Comparison of ENCODE assay signal across 13 cellular contexts in genomic region chr5:91136271-91136670, GRCh38.
A peak's percentile ranks its signal among the peaks of the same experiment; 100 is the strongest.
DNase-seq lines count a peak whose midpoint lies in the region; ATAC-seq and TF ChIP-seq lines count a peak whose summit lies in the region.
"Had no signal": no experiment of that assay in that cellular context is flagged by ENCODE, and none has a peak within 500 bp of the region (broad histone marks: within the 10 kb centered on the region; RNA-seq: fewer than 3 reads in every experiment).

No MANE protein-coding gene starts in this region.

- no peak overlapping the region for H3K9ac ChIP-seq in IMR-90 (ENCODE audit: low read depth, low read length)

- DNase-seq in ACHN (peak; percentile 81), IMR-90 (peak; percentile 14), body of pancreas (no peak), kidney glomerular epithelial cell (lab: John Stamatoyannopoulos, UW) (peak; percentile 93), NCI-H2227 treated with DMSO at 0.1 percent for 48 hours (lab: John Stamatoyannopoulos, UW) (no peak)
- no peak for DNase-seq in NK-92 treated with Interleukin-12 subunit alpha and Interleukin-12 subunit beta, amount 100 ng/mL, for 24 hours (lab: John Stamatoyannopoulos, UW)
- DNase-seq: activated effector memory CD4-positive, alpha-beta T cell treated with Interleukin-2 at 50 U/mL for 16 hours; anterior cingulate cortex; testis had no signal

- dilution Hi-C loops in IMR-90 (cut with HindIII; ENCODE audit: low sequenced_read_pairs, unreplicated experiment), result no loop called here

- no peak overlapping the region for H4K8ac ChIP-seq in IMR-90 (ENCODE audit: low read depth in 2 of 2, low read length in 2 of 2)

- 0 out of 2 replicates have a peak, but pooled peaks cover 3% of the 10 kb centered on the region for H3K9me1 ChIP-seq in IMR-90 (ENCODE audit: insufficient read depth, low read length)

- H3K23ac ChIP-seq in IMR-90 (ENCODE audit: low read depth, low read length), result no peak overlapping the region

- no peak overlapping the region for H2BK5ac ChIP-seq in IMR-90 (ENCODE audit: low read depth, low read length, poor library complexity, severe bottlenecking)

- H3K4me3 ChIP-seq in IMR-90 (ENCODE audit: insufficient read depth, low read depth, low read length) (no peak overlapping the region), body of pancreas (no peak overlapping the region)
- H3K4me3 ChIP-seq: right atrium auricular region, testis had no signal

- H3K4me1 ChIP-seq in IMR-90 (ENCODE audit: control insufficient read depth, insufficient read depth, low read length) (peaks cover 10% of the 10 kb centered on the region; the same call in 1 of the 2 replicates), body of pancreas (peaks cover 13% of the 10 kb centered on the region)

- no peak overlapping the region; the same call in 1 of the 2 replicates for H3K18ac ChIP-seq in IMR-90 (ENCODE audit: low read depth, low read length)

- H4K5ac ChIP-seq in IMR-90 (ENCODE audit: low read depth, low read length), result no peak overlapping the region

- H3K4me2 ChIP-seq in IMR-90 (ENCODE audit: low read depth, low read length), result peak overlapping the region; percentile 17; the same call in 1 of the 2 replicates

- H3K27ac ChIP-seq in IMR-90 (ENCODE audit: insufficient read depth, low read length), result no peak overlapping the region
- peak overlapping the region in 2 of 4 donors; percentile 28 to 57 for H3K27ac ChIP-seq in body of pancreas
- H3K27ac ChIP-seq: right atrium auricular region, testis, WERI-Rb-1 had no signal

- WGBS in IMR-90 (ENCODE audit: extremely low coverage in 2 of 2, insufficient read length in 1 of 2), 2 experiments, result no CpG with 5 or more reads among the region's 1 CpG
- WGBS in body of pancreas, 2 donors, result 15 to 17% methylated on average over 1 of the region's 1 CpG

- H3K4ac ChIP-seq in IMR-90 (ENCODE audit: low read depth, low read length), result no peak overlapping the region; the same call in 1 of the 2 replicates

- TF ChIP-seq POLR2A in IMR-90 (IDR thresholded peaks at IDR 0.05; ENCODE audit: low read depth, low read length), result no peak
- no peak for TF ChIP-seq POLR2A in body of pancreas (IDR thresholded peaks at IDR 0.05)

- no peak overlapping the region for H2AK5ac ChIP-seq in IMR-90 (ENCODE audit: low read depth, low read length)

- H3K27me3 ChIP-seq in IMR-90 (ENCODE audit: control insufficient read depth, insufficient read depth, low read length) (no peaks in the 10 kb centered on the region), body of pancreas (no peaks in the 10 kb centered on the region)
- H3K27me3 ChIP-seq: right atrium auricular region, testis had no signal

- peak overlapping the region; percentile 20; the same call in 1 of the 2 replicates for H2BK20ac ChIP-seq in IMR-90 (ENCODE audit: low read depth, low read length)

- no peak overlapping the region for H3K14ac ChIP-seq in IMR-90 (replicated peaks; ENCODE audit: low read depth, low read length)

- H3K56ac ChIP-seq in IMR-90 (ENCODE audit: extremely low read depth, insufficient read depth, low read length), result no peak overlapping the region

- in situ Hi-C loops in ACHN (cut with HindIII; ENCODE audit: low pct_ligation_motif_present, low pct_unique_long_range_greater_than_20kb, low sequenced_read_pairs) (no loop called here), IMR-90 (cut with MboI; ENCODE audit: low sequenced_read_pairs) (no loop called here)

- no peak for ATAC-seq in IMR-90 (ENCODE audit: low read depth)
- peak; percentile 43 for ATAC-seq in body of pancreas
- no peak for ATAC-seq in HG02885 (IDR thresholded peaks at IDR 0.05; ENCODE audit: poor library complexity, unreplicated experiment)
- ATAC-seq in HG02623 (IDR thresholded peaks at IDR 0.05; ENCODE audit: unreplicated experiment), result no peak

- no TSS peak for BruUV-seq in IMR-90 (replicated peaks; lab: Mats Ljungman, UMichigan)

- no peaks in the 10 kb centered on the region for H3K9me3 ChIP-seq in IMR-90 (ENCODE audit: control insufficient read depth, insufficient read depth, low read length)
- H3K9me3 ChIP-seq in body of pancreas, result no peaks in the 10 kb centered on the region
- H3K9me3 ChIP-seq: right atrium auricular region, testis had no signal

- no peak overlapping the region for H2AK9ac ChIP-seq in IMR-90 (replicated peaks; ENCODE audit: low read depth, low read length, poor library complexity)

- intact Hi-C loops in IMR-90 (cut with micrococcal nuclease) (no loop called here), body of pancreas (cut with DNase I) (no loop called here)

- H4K20me1 ChIP-seq in IMR-90 (ENCODE audit: insufficient read depth, low read length), result no peaks in the 10 kb centered on the region

- no peak overlapping the region; the same call in 1 of the 3 replicates for H2BK15ac ChIP-seq in IMR-90 (ENCODE audit: low read depth, low read length)

- H3K36me3 ChIP-seq in IMR-90 (ENCODE audit: control insufficient read depth, insufficient read depth, low read length), result no peaks in the 10 kb centered on the region
- no peaks in the 10 kb centered on the region for H3K36me3 ChIP-seq in body of pancreas (replicated peaks in 1 of 2; ENCODE audit: insufficient read depth in 1 of 2, low read depth in 2 of 2)
- H3K36me3 ChIP-seq: right atrium auricular region, WERI-Rb-1 had no signal

- H3K79me1 ChIP-seq in IMR-90 (ENCODE audit: low read depth in 1 of 2, low read length in 2 of 2), result no peaks in the 10 kb centered on the region

- TF ChIP-seq CTCF in IMR-90 (conservative IDR thresholded peaks at IDR 0.05; ENCODE audit: low read depth, low read length) (no peak), body of pancreas (IDR thresholded peaks at IDR 0.05) (peak in 1 of 7 experiments; percentile 12)

- peak overlapping the region; percentile 42; the same call in 1 of the 2 replicates for H2BK120ac ChIP-seq in IMR-90 (ENCODE audit: low read depth, low read length)

- no peak for TF ChIP-seq RAD21 in IMR-90 (IDR thresholded peaks at IDR 0.05; ENCODE audit: low read length)

- CTCF ChIA-PET in IMR-90 (lab: Yijun Ruan, JAX), result interaction anchor here (0.6 kb wide), 1 partner anchor 71 kb away, joined by 4 read pairs; no protein-coding TSS in a partner anchor

- POLR2A ChIA-PET in IMR-90 (lab: Charles Lee; ENCODE audit: unreplicated experiment), result no interaction called here

- no peak overlapping the region for H2AFZ ChIP-seq in IMR-90 (replicated peaks; ENCODE audit: low read length, poor library complexity)

- H4K91ac ChIP-seq in IMR-90 (ENCODE audit: insufficient read depth, low read depth, low read length), result no peak overlapping the region

TF ChIP-seq in IMR-90, 13 proteins besides CTCF, POLR2A, EP300 and RAD21:
- TF ChIP-seq CEBPB (IDR thresholded peaks at IDR 0.05; ENCODE audit: low read depth, low read length) (no peak), ELK1 (IDR thresholded peaks at IDR 0.05; ENCODE audit: borderline replicate concordance, low read depth, low read length) (no peak), MAFK (IDR thresholded peaks at IDR 0.05; ENCODE audit: low read depth, low read length) (no peak), CHD1 (IDR thresholded peaks at IDR 0.05; ENCODE audit: low read depth, low read length) (no peak), BHLHE40 (IDR thresholded peaks at IDR 0.05; ENCODE audit: low read depth, low read length) (no peak), RFX5 (IDR thresholded peaks at IDR 0.05; ENCODE audit: low read depth, low read length) (no peak), USF2 (IDR thresholded peaks at IDR 0.05; ENCODE audit: low read depth, low read length) (no peak)

Comparison
In these comparisons a context has a peak if more than half of its experiments do, and no peak if none do; other contexts are left out.
1. DNase-seq: peak in ACHN (single experiment), IMR-90 (single experiment) and kidney glomerular epithelial cell (single experiment); none in body of pancreas (0 of 4), NCI-H2227 treated with DMSO at 0.1 percent for 48 hours (single experiment) and NK-92 treated with Interleukin-12 subunit alpha and Interleukin-12 subunit beta, amount 100 ng/mL, for 24 hours (single experiment).